In genomic region chr20:62240015-62240685, GRCh38 we compare ENCODE assay signal across 13 cellular contexts. TPM values are rescaled to one million over a fixed set of nuclear protein-coding genes. Genes with fewer than 3 reads are reported as not detected.
DNase-seq lines count a peak whose midpoint lies in the region; ATAC-seq and TF ChIP-seq lines count a peak whose summit lies in the region.
"Had no signal": no experiment of that assay in that cellular context is flagged by ENCODE, and none has a peak within 500 bp of the region (broad histone marks: within the 10 kb centered on the region; RNA-seq: fewer than 3 reads in every experiment).

No MANE protein-coding gene starts in this region.

- H2AK5ac ChIP-seq in mesendoderm (ENCODE audit: low read length): no peak overlapping the region

- 95% methylated on average over 13 of the region's 13 CpGs for whole genome bisulfite sequencing in hepatocyte (ENCODE audit: low lambda C conversion rate, missing lambda C conversion rate)
- WGBS in mesendoderm (ENCODE audit: extremely low coverage, insufficient coverage, low lambda C conversion rate): no CpG with 5 or more reads among the region's 13 CpGs

- H2AFZ ChIP-seq in hepatocyte: no peak overlapping the region

- H3K79me1 ChIP-seq in mesendoderm (ENCODE audit: low read length): peaks cover 20% of the 10 kb centered on the region

- H3K36me3 ChIP-seq in hepatocyte (replicated peaks; ENCODE audit: insufficient read depth, low read depth) (no peaks in the 10 kb centered on the region), thoracic aorta (no peaks in the 10 kb centered on the region), mesendoderm (ENCODE audit: control insufficient read depth, insufficient read depth, low read length) (peaks cover 1% of the 10 kb centered on the region)

- no peak for DNase-seq in activated naive CD4-positive, alpha-beta T cell (lab: John Stamatoyannopoulos, UW)
- DNase-seq in activated CD4-positive, alpha-beta memory T cell treated with anti-CD3 and anti-CD28 coated beads, Interleukin-2, amount 10 ng/mL, durations not matched to agents 7 days and 5 days: no peak
- DNase-seq in hepatocyte (ENCODE audit: low spot score) (no peak), thoracic aorta (ENCODE audit: low spot score) (no peak), T1000 (lab: John Stamatoyannopoulos, UW) (no peak), GDM1 (lab: John Stamatoyannopoulos, UW) (no peak), mesendoderm (no peak)
- DNase-seq: anterior cingulate cortex, NCI-H510A treated with DMSO at 0.1 percent for 48 hours had no signal

- POLR2A ChIA-PET in activated CD4-positive, alpha-beta memory T cell treated with anti-CD3 and anti-CD28 coated beads, Interleukin-2, amount 10 ng/mL, durations not matched to agents 7 days and 5 days (lab: Charles Lee): interaction anchor here (1.5 kb wide), 1 partner anchor 62 kb away, joined by 3 read pairs; no protein-coding TSS in a partner anchor

- no peak overlapping the region for H3K4ac ChIP-seq in mesendoderm (ENCODE audit: low read depth, low read length)

- peaks cover 61% of the 10 kb centered on the region for H4K20me1 ChIP-seq in hepatocyte (ENCODE audit: insufficient read depth, poor library complexity, severe bottlenecking)

- H3K9ac ChIP-seq in mesendoderm (ENCODE audit: low read length): no peak overlapping the region

- no peak for TF ChIP-seq CTCF in hepatocyte (IDR thresholded peaks at IDR 0.05; ENCODE audit: poor library complexity)
- TF ChIP-seq CTCF in thoracic aorta (IDR thresholded peaks at IDR 0.05): no peak

- no peaks in the 10 kb centered on the region for H3K27me3 ChIP-seq in hepatocyte
- no peaks in the 10 kb centered on the region for H3K27me3 ChIP-seq in thoracic aorta (replicated peaks; ENCODE audit: insufficient read depth)
- no peaks in the 10 kb centered on the region for H3K27me3 ChIP-seq in mesendoderm (ENCODE audit: insufficient read depth, low read length, poor library complexity)
- H3K27me3 ChIP-seq: gastroesophageal sphincter had no signal

- no peak overlapping the region for H2BK15ac ChIP-seq in mesendoderm (replicated peaks; ENCODE audit: low read depth)

- peak overlapping the region; percentile 87 for H3K4me3 Mint-ChIP-seq in activated naive CD4-positive, alpha-beta T cell treated with anti-CD3 and anti-CD28 coated beads, Interleukin-2, amount 50 U/mL, for 24 hours
- H3K4me3 Mint-ChIP-seq in activated CD4-positive, alpha-beta memory T cell treated with anti-CD3 and anti-CD28 coated beads, Interleukin-2, amount 10 ng/mL, durations not matched to agents 7 days and 5 days: peak overlapping the region; percentile 75

- H3K4me2 ChIP-seq in hepatocyte (peak overlapping the region; percentile 94), mesendoderm (ENCODE audit: low read length) (no peak overlapping the region)

- peak overlapping the region; percentile 32 for H3K27ac Mint-ChIP-seq in activated naive CD4-positive, alpha-beta T cell treated with anti-CD3 and anti-CD28 coated beads, Interleukin-2, amount 50 U/mL, for 24 hours
- no peak overlapping the region for H3K27ac Mint-ChIP-seq in activated CD4-positive, alpha-beta memory T cell treated with anti-CD3 and anti-CD28 coated beads, Interleukin-2, amount 10 ng/mL, durations not matched to agents 7 days and 5 days

- H3K27ac ChIP-seq in hepatocyte: no peak overlapping the region
- H3K27ac ChIP-seq in thoracic aorta: peak overlapping the region in 1 of 2 donors; percentile 86
- H3K27ac ChIP-seq in mesendoderm (ENCODE audit: low read depth, low read length): no peak overlapping the region

- no peaks in the 10 kb centered on the region for H3K9me3 ChIP-seq in hepatocyte (ENCODE audit: low read depth)
- H3K9me3 ChIP-seq in thoracic aorta: no peaks in the 10 kb centered on the region
- H3K9me3 ChIP-seq: gastroesophageal sphincter had no signal

- no peak overlapping the region for H4K5ac ChIP-seq in mesendoderm (ENCODE audit: low read length)

- H3K4me1 Mint-ChIP-seq in activated naive CD4-positive, alpha-beta T cell treated with anti-CD3 and anti-CD28 coated beads, Interleukin-2, amount 50 U/mL, for 24 hours: peaks cover 46% of the 10 kb centered on the region
- H3K4me1 Mint-ChIP-seq in activated CD4-positive, alpha-beta memory T cell treated with anti-CD3 and anti-CD28 coated beads, Interleukin-2, amount 10 ng/mL, durations not matched to agents 7 days and 5 days: peaks cover 43% of the 10 kb centered on the region

- H2BK120ac ChIP-seq in mesendoderm (ENCODE audit: low read depth, low read length): no peak overlapping the region

- no peaks in the 10 kb centered on the region for H3K9me3 Mint-ChIP-seq in activated naive CD4-positive, alpha-beta T cell treated with anti-CD3 and anti-CD28 coated beads, Interleukin-2, amount 50 U/mL, for 24 hours
- H3K9me3 Mint-ChIP-seq in activated CD4-positive, alpha-beta memory T cell treated with anti-CD3 and anti-CD28 coated beads, Interleukin-2, amount 10 ng/mL, durations not matched to agents 7 days and 5 days: no peaks in the 10 kb centered on the region

- peaks cover 2% of the 10 kb centered on the region for H3K27me3 Mint-ChIP-seq in activated naive CD4-positive, alpha-beta T cell treated with anti-CD3 and anti-CD28 coated beads, Interleukin-2, amount 50 U/mL, for 24 hours
- H3K27me3 Mint-ChIP-seq in activated CD4-positive, alpha-beta memory T cell treated with anti-CD3 and anti-CD28 coated beads, Interleukin-2, amount 10 ng/mL, durations not matched to agents 7 days and 5 days: no peaks in the 10 kb centered on the region

- H3K9me2 ChIP-seq in hepatocyte (replicated peaks; ENCODE audit: insufficient read depth): no peaks in the 10 kb centered on the region

- CTCF ChIA-PET in activated CD4-positive, alpha-beta memory T cell treated with anti-CD3 and anti-CD28 coated beads, Interleukin-2, amount 10 ng/mL, durations not matched to agents 7 days and 5 days (lab: Charles Lee): no interaction called here

- no peak overlapping the region for H3K23ac ChIP-seq in mesendoderm (ENCODE audit: low read length)

- no peaks in the 10 kb centered on the region for H3K36me3 Mint-ChIP-seq in activated naive CD4-positive, alpha-beta T cell treated with anti-CD3 and anti-CD28 coated beads, Interleukin-2, amount 50 U/mL, for 24 hours
- peaks cover 10% of the 10 kb centered on the region for H3K36me3 Mint-ChIP-seq in activated CD4-positive, alpha-beta memory T cell treated with anti-CD3 and anti-CD28 coated beads, Interleukin-2, amount 10 ng/mL, durations not matched to agents 7 days and 5 days (ENCODE audit: low read depth)

- H3K79me2 ChIP-seq in hepatocyte (peaks cover 65% of the 10 kb centered on the region), mesendoderm (ENCODE audit: control insufficient read depth, insufficient read depth, low read length) (peaks cover 23% of the 10 kb centered on the region)

- ATAC-seq in thoracic aorta (ENCODE audit: insufficient number of reproducible peaks, low FRiP score, low read depth): no peak
- ATAC-seq: gastroesophageal sphincter had no signal

- no peak overlapping the region for H3K18ac ChIP-seq in mesendoderm (ENCODE audit: low read length)

- no peak overlapping the region for H4K8ac ChIP-seq in mesendoderm (ENCODE audit: low read depth, low read length)

- H3K56ac ChIP-seq in mesendoderm (ENCODE audit: low read length): no peak overlapping the region

- no peak overlapping the region for H2BK5ac ChIP-seq in mesendoderm (ENCODE audit: low read length)

- H3K4me1 ChIP-seq in hepatocyte (ENCODE audit: insufficient read depth) (peaks cover 10% of the 10 kb centered on the region), thoracic aorta (ENCODE audit: control insufficient read depth in 1 of 2, low read depth in 2 of 2) (peaks cover 9 to 29% of the 10 kb centered on the region in 2 donors), mesendoderm (ENCODE audit: control insufficient read depth, low read depth, low read length) (no peaks in the 10 kb centered on the region)

- no peak overlapping the region for H3K4me3 ChIP-seq in hepatocyte
- H3K4me3 ChIP-seq in thoracic aorta: peak overlapping the region; percentile 86
- no peak overlapping the region for H3K4me3 ChIP-seq in mesendoderm (ENCODE audit: low read length)

RNA-seq across cellular contexts. Expression of gene OSBPL2, which starts 1.8 kb away (rescaled TPM):
- 10 to 100 TPM; 40.3 to 40.6 TPM for total RNA-seq in activated CD4-positive, alpha-beta memory T cell treated with anti-CD3 and anti-CD28 coated beads, Interleukin-2, amount 10 ng/mL, durations not matched to agents 7 days and 5 days
- total RNA-seq in hepatocyte (37.0 and 40.5 TPM in 2 replicates), thoracic aorta (10 to 100 TPM; 48.5 to 58.5 TPM)
- polyA plus RNA-seq in hepatocyte: 39.6 and 45.9 TPM in 2 replicates
- polyA plus RNA-seq in mesendoderm (2013, experiment 1 of 2): 14.3 TPM
- polyA plus RNA-seq in mesendoderm (2013, experiment 2 of 2): 14.3 TPM

RNA-seq across cellular contexts. Expression of gene HRH3, which starts 20.1 kb away (rescaled TPM):
- total RNA-seq in activated CD4-positive, alpha-beta memory T cell treated with anti-CD3 and anti-CD28 coated beads, Interleukin-2, amount 10 ng/mL, durations not matched to agents 7 days and 5 days: not detected
- total RNA-seq in hepatocyte (not detected in 2 replicates), thoracic aorta (not detected)
- not detected in 2 replicates for polyA plus RNA-seq in hepatocyte
- polyA plus RNA-seq in mesendoderm (2013, experiment 1 of 2): 0.28 TPM
- 0.35 TPM for polyA plus RNA-seq in mesendoderm (2013, experiment 2 of 2)
- total RNA-seq: gastroesophageal sphincter; LHCN-M2; T-helper 1 cell treated with Interleukin-12 subunit alpha and Interleukin-12 subunit beta and Interleukin-4 antibody, amounts not matched to agents 30 ng/mL and 1 ng/mL, for 36 hours had no signal

RNA-seq across cellular contexts. Expression of gene MTG2, which starts 57.3 kb away (rescaled TPM):
- total RNA-seq in activated CD4-positive, alpha-beta memory T cell treated with anti-CD3 and anti-CD28 coated beads, Interleukin-2, amount 10 ng/mL, durations not matched to agents 7 days and 5 days: 10 to 100 TPM; 25.6 to 27.2 TPM
- total RNA-seq in hepatocyte (16.7 and 18.4 TPM in 2 replicates), thoracic aorta (10 to 100 TPM; 28.0 to 41.8 TPM)
- 21.8 and 26.7 TPM in 2 replicates for polyA plus RNA-seq in hepatocyte
- polyA plus RNA-seq in mesendoderm (2013, experiment 1 of 2): 19.6 TPM
- polyA plus RNA-seq in mesendoderm (2013, experiment 2 of 2): 18.5 TPM
